Comparison of ENCODE assay signal across 8 cellular contexts in genomic region chr6:31158863-31159855, GRCh38. TPM values are rescaled to one million over a fixed set of nuclear protein-coding genes. Genes with fewer than 3 reads are reported as not detected.
DNase-seq lines count a peak whose midpoint lies in the region; ATAC-seq and TF ChIP-seq lines count a peak whose summit lies in the region.

No MANE protein-coding gene starts in this region.

- H3K4me1 Mint-ChIP-seq in activated CD4-positive, alpha-beta memory T cell treated with anti-CD3 and anti-CD28 coated beads for 36 hours (ENCODE audit: low read depth): peaks cover 37% of the 10 kb centered on the region

- H3K4me3 ChIP-seq in fibroblast of villous mesenchyme (ENCODE audit: low read depth, low read length) (peak overlapping the region; percentile 79), sigmoid colon (peak overlapping the region; percentile 46 to 76 (median 70))

- H3K27me3 Mint-ChIP-seq in activated CD4-positive, alpha-beta memory T cell treated with anti-CD3 and anti-CD28 coated beads for 36 hours: peaks cover 2% of the 10 kb centered on the region

- POLR2A ChIA-PET in activated CD4-positive, alpha-beta memory T cell treated with anti-CD3 and anti-CD28 coated beads for 36 hours (lab: Charles Lee): interaction anchor here (0.9 to 1.6 kb wide), 4 partner anchors 11 to 245 kb away, joined by 3 to 5 read pairs (median 4); partner anchors contain the start of genes PSORS1C2 and VARS2

- H3K27ac ChIP-seq in sigmoid colon: peak overlapping the region; percentile 82 to 90 (median 84)

- ATAC-seq in HG02610 (IDR thresholded peaks at IDR 0.05; ENCODE audit: unreplicated experiment): no peak

- TF ChIP-seq CTCF in fibroblast of villous mesenchyme (IDR thresholded peaks at IDR 0.05; ENCODE audit: insufficient read depth, low read depth, low read length): peak; percentile 14
- TF ChIP-seq CTCF in sigmoid colon (IDR thresholded peaks at IDR 0.05): no peak

- H3K27me3 ChIP-seq in sigmoid colon: no peaks in the 10 kb centered on the region

- peaks cover 0 to 24% (median 19%) of the 10 kb centered on the region in 4 donors for H3K4me1 ChIP-seq in sigmoid colon

- no peaks in the 10 kb centered on the region for H3K9me3 ChIP-seq in sigmoid colon

- 11 to 18% methylated on average over 35 of the region's 35 CpGs for whole genome bisulfite sequencing in sigmoid colon, 2 donors

- peaks cover 0 to 7% (median 0%) of the 10 kb centered on the region in 4 donors for H3K36me3 ChIP-seq in sigmoid colon

- H3K9me3 Mint-ChIP-seq in activated CD4-positive, alpha-beta memory T cell treated with anti-CD3 and anti-CD28 coated beads for 36 hours: no peaks in the 10 kb centered on the region

- intact Hi-C loops in activated CD4-positive, alpha-beta memory T cell treated with anti-CD3 and anti-CD28 coated beads for 36 hours (cut with micrococcal nuclease): loop anchor here (1.0 to 2.0 kb wide), 3 partner anchors 22 to 113 kb away; partner anchors contain the start of gene HLA-C
- intact Hi-C loops in sigmoid colon (cut with DNase I): no loop called here

- DNase-seq in NOMO-1 treated with DMSO at 0.1 percent for 48 hours (lab: John Stamatoyannopoulos, UW; ENCODE audit: unreplicated experiment) (peak; percentile 46), NOMO-1 treated with dmso at 0.1 percent for 144 hours (lab: John Stamatoyannopoulos, UW; ENCODE audit: unreplicated experiment) (no peak), HT1080 (ENCODE audit: low read depth) (peak; percentile 41), fibroblast of villous mesenchyme (ENCODE audit: low read depth) (peak; percentile 11), sigmoid colon (peak; percentile 63), mesenteric fat pad (ENCODE audit: low spot score) (no peak)
- peak; percentile 49 for DNase-seq in activated CD4-positive, alpha-beta memory T cell treated with anti-CD3 and anti-CD28 coated beads for 36 hours

- H3K27ac Mint-ChIP-seq in activated CD4-positive, alpha-beta memory T cell treated with anti-CD3 and anti-CD28 coated beads for 36 hours: peak overlapping the region; percentile 73

- H3K4me3 Mint-ChIP-seq in activated CD4-positive, alpha-beta memory T cell treated with anti-CD3 and anti-CD28 coated beads for 36 hours: peak overlapping the region; percentile 92

- TF ChIP-seq POLR2A in sigmoid colon (IDR thresholded peaks at IDR 0.05): no peak

- no peak for TF ChIP-seq EP300 in sigmoid colon (IDR thresholded peaks at IDR 0.05)

- H3K36me3 Mint-ChIP-seq in activated CD4-positive, alpha-beta memory T cell treated with anti-CD3 and anti-CD28 coated beads for 36 hours: peaks cover 62% of the 10 kb centered on the region

- CTCF ChIA-PET in activated CD4-positive, alpha-beta memory T cell treated with anti-CD3 and anti-CD28 coated beads for 36 hours (lab: Charles Lee): interaction anchor here (0.9 to 1.7 kb wide), 8 partner anchors 9 to 207 kb away, joined by 3 to 10 read pairs (median 6); no protein-coding TSS in a partner anchor

RNA-seq across cellular contexts. Expression of gene TCF19, which starts 0.8 kb away (rescaled TPM):
- total RNA-seq in HT1080 (2014; rRNA removed; shearing (Covaris generic)): 91.0 and 101 TPM in 2 replicates
- 34.8 and 36.8 TPM in 2 replicates for polyA plus RNA-seq in HT1080 (2015; cell fraction: cytosol; rRNA removed)
- polyA plus RNA-seq in HT1080 (2015; cell fraction: nucleus; rRNA removed): 26.7 and 30.3 TPM in 2 replicates
- 10 to 100 TPM; 93.0 to 93.1 TPM for total RNA-seq in activated CD4-positive, alpha-beta memory T cell treated with anti-CD3 and anti-CD28 coated beads for 36 hours
- total RNA-seq in fibroblast of villous mesenchyme (20.7 and 22.2 TPM in 2 replicates), sigmoid colon (1 to 10 TPM; 2.6 to 4.6 (median 3.0) TPM), mesenteric fat pad (2.1 TPM)
- 10 to 100 TPM in 1 of 3 donors, 1 to 10 TPM in 2; 3.6 to 11.7 (median 6.2) TPM for polyA plus RNA-seq in sigmoid colon

RNA-seq across cellular contexts. Expression of gene CCHCR1, which starts 1.6 kb away (rescaled TPM):
- total RNA-seq in HT1080 (2014; rRNA removed; shearing (Covaris generic)): 22.1 and 29.2 TPM in 2 replicates
- polyA plus RNA-seq in HT1080 (2015; cell fraction: cytosol; rRNA removed): 16.1 and 17.3 TPM in 2 replicates
- 39.0 and 49.9 TPM in 2 replicates for polyA plus RNA-seq in HT1080 (2015; cell fraction: nucleus; rRNA removed)
- 10 to 100 TPM; 44.5 to 50.5 TPM for total RNA-seq in activated CD4-positive, alpha-beta memory T cell treated with anti-CD3 and anti-CD28 coated beads for 36 hours
- 14.7 and 16.4 TPM in 2 replicates for total RNA-seq in fibroblast of villous mesenchyme
- total RNA-seq in sigmoid colon: 10 to 100 TPM in 3 of 4 donors, 1 to 10 TPM in 1; 8.7 to 20.2 (median 12.7) TPM
- 10 to 100 TPM; 11.4 to 39.3 (median 14.8) TPM for polyA plus RNA-seq in sigmoid colon
- 8.4 TPM for total RNA-seq in mesenteric fat pad

RNA-seq across cellular contexts. Expression of gene POU5F1, which starts 11.3 kb away (rescaled TPM):
- not detected in 2 replicates for total RNA-seq in HT1080 (2014; rRNA removed; shearing (Covaris generic))
- 0.19 TPM in 1 of 2 replicates, not detected in the other for polyA plus RNA-seq in HT1080 (2015; cell fraction: cytosol; rRNA removed)
- 0.12 and 0.96 TPM in 2 replicates for polyA plus RNA-seq in HT1080 (2015; cell fraction: nucleus; rRNA removed)
- total RNA-seq in activated CD4-positive, alpha-beta memory T cell treated with anti-CD3 and anti-CD28 coated beads for 36 hours: under 1 TPM in 1 of 2 experiments, not detected in 1; 0.52 TPM
- not detected in 2 replicates for total RNA-seq in fibroblast of villous mesenchyme
- total RNA-seq in sigmoid colon: under 1 TPM in 2 of 4 donors, not detected in 2; 0.16 to 0.27 TPM
- polyA plus RNA-seq in sigmoid colon: 1 to 10 TPM in 2 of 3 donors, not detected in 1; 1.6 to 9.8 TPM
- 0.93 TPM for total RNA-seq in mesenteric fat pad

RNA-seq across cellular contexts. Expression of gene PSORS1C2, which starts 20.3 kb away (rescaled TPM):
- total RNA-seq in HT1080 (2014; rRNA removed; shearing (Covaris generic)): not detected in 2 replicates
- polyA plus RNA-seq in HT1080 (2015; cell fraction: cytosol; rRNA removed): 0.31 TPM in 1 of 2 replicates, not detected in the other
- 0.31 TPM in 1 of 2 replicates, not detected in the other for polyA plus RNA-seq in HT1080 (2015; cell fraction: nucleus; rRNA removed)
- total RNA-seq in activated CD4-positive, alpha-beta memory T cell treated with anti-CD3 and anti-CD28 coated beads for 36 hours: not detected
- total RNA-seq in fibroblast of villous mesenchyme (not detected in 2 replicates), sigmoid colon (not detected), mesenteric fat pad (not detected)
- not detected for polyA plus RNA-seq in sigmoid colon

RNA-seq across cellular contexts. Expression of gene CDSN, which starts 38.9 kb away (rescaled TPM):
- total RNA-seq in HT1080 (2014; rRNA removed; shearing (Covaris generic)): not detected in 2 replicates
- polyA plus RNA-seq in HT1080 (2015; cell fraction: cytosol; rRNA removed): 0.05 TPM in 1 of 2 replicates, not detected in the other
- polyA plus RNA-seq in HT1080 (2015; cell fraction: nucleus; rRNA removed): not detected in 2 replicates
- total RNA-seq in activated CD4-positive, alpha-beta memory T cell treated with anti-CD3 and anti-CD28 coated beads for 36 hours: not detected
- total RNA-seq in fibroblast of villous mesenchyme: not detected in 2 replicates
- total RNA-seq in sigmoid colon: not detected
- not detected for polyA plus RNA-seq in sigmoid colon
- not detected for total RNA-seq in mesenteric fat pad

Comparison
In these comparisons a context has a peak if more than half of its experiments do, and no peak if none do; other contexts are left out.
1. DNase-seq: peak in NOMO-1 treated with DMSO at 0.1 percent for 48 hours (single experiment), HT1080 (single experiment), activated CD4-positive, alpha-beta memory T cell treated with anti-CD3 and anti-CD28 coated beads for 36 hours (single experiment), fibroblast of villous mesenchyme (single experiment) and sigmoid colon (single experiment); none in NOMO-1 treated with dmso at 0.1 percent for 144 hours (single experiment) and mesenteric fat pad (single experiment).